In genomic region chr5:173645897-173646574, GRCh38 we compare ENCODE assay signal across 22 cellular contexts. TPM values are rescaled to one million over a fixed set of nuclear protein-coding genes. Genes with fewer than 3 reads are reported as not detected.
A peak's percentile ranks its signal among the peaks of the same experiment; 100 is the strongest.
DNase-seq lines count a peak whose midpoint lies in the region; ATAC-seq and TF ChIP-seq lines count a peak whose summit lies in the region.
"Had no signal": no experiment of that assay in that cellular context is flagged by ENCODE, and none has a peak within 500 bp of the region (broad histone marks: within the 10 kb centered on the region; RNA-seq: fewer than 3 reads in every experiment).

No MANE protein-coding gene starts in this region.

- WGBS in trophoblast cell (ENCODE audit: extremely low coverage, insufficient coverage, insufficient read length), result no CpG with 5 or more reads among the region's 10 CpGs

- H3K4me3 Mint-ChIP-seq in GM23338, result no peak overlapping the region
- H3K4me3 Mint-ChIP-seq: activated CD4-positive, alpha-beta T cell treated with anti-CD3 and anti-CD28 coated beads, Interleukin-2, amount 10 ng/mL, durations not matched to agents 24 days and 14 days; central memory CD8-positive, alpha-beta T cell; T-cell had no signal

- H3K9me2 ChIP-seq in GM23338 (ENCODE audit: insufficient read depth), result peaks cover 8% of the 10 kb centered on the region; the same call in 1 of the 2 replicates

- ATAC-seq in GM23338, result no peak
- ATAC-seq in GM19035 (IDR thresholded peaks at IDR 0.05; ENCODE audit: unreplicated experiment), result no peak
- no peak for ATAC-seq in GM18907 (IDR thresholded peaks at IDR 0.05; ENCODE audit: unreplicated experiment)
- ATAC-seq: gastrocnemius medialis, left ventricle myocardium superior, T-cell had no signal

- peak overlapping the region; percentile 68 for H4K8ac ChIP-seq in trophoblast cell (ENCODE audit: low read depth, low read length)

- H4K12ac ChIP-seq in trophoblast cell (ENCODE audit: low read depth, low read length), result no peak overlapping the region

- peaks cover 44% of the 10 kb centered on the region for H3K4me1 Mint-ChIP-seq in GM23338
- H3K4me1 Mint-ChIP-seq: activated CD4-positive, alpha-beta T cell treated with anti-CD3 and anti-CD28 coated beads, Interleukin-2, amount 10 ng/mL, durations not matched to agents 24 days and 14 days; central memory CD8-positive, alpha-beta T cell; T-cell had no signal

- DNase-seq in GM23338 (ENCODE audit: low spot score) (no peak), astrocyte of the hippocampus (ENCODE audit: low read depth, low spot score) (peak; percentile 9), left kidney (ENCODE audit: low read depth, low spot score) (peak; percentile 65), trophoblast cell (peak in 1 of 2 donors; percentile 29), UCSD-AML1 (lab: John Stamatoyannopoulos, UW; ENCODE audit: unreplicated experiment) (no peak)
- no peak for DNase-seq in stimulated activated CD4-positive, alpha-beta T cell treated with anti-CD3 and anti-CD28 coated beads, Interleukin-15, amount 100 ng/mL, for 24 hours
- DNase-seq: activated CD4-positive, alpha-beta T cell treated with anti-CD3 and anti-CD28 coated beads, Interleukin-2, amount 10 ng/mL, durations not matched to agents 24 days and 14 days; activated CD8-positive, alpha-beta memory T cell treated with anti-CD3 and anti-CD28 coated beads, Interleukin-2, amount 50 U/mL, for 4 hours; activated gamma-delta T cell; effector CD4-positive, alpha-beta T cell; gastrocnemius medialis; GF-D8; left ventricle myocardium superior; NCI-H1694 treated with DMSO at 0.1 percent for 48 hours; NCI-H82; SHP77; T-cell had no signal

- H2BK120ac ChIP-seq in trophoblast cell (ENCODE audit: insufficient read depth, low read length, poor library complexity), result peak overlapping the region; percentile 94

- H3K14ac ChIP-seq in trophoblast cell (ENCODE audit: low read length), result peak overlapping the region; percentile 87

- H2AFZ ChIP-seq in GM23338, result peak overlapping the region; percentile 52; the same call in 1 of the 2 replicates
- H2AFZ ChIP-seq in trophoblast cell (ENCODE audit: insufficient read depth, low read length, poor library complexity), result no peak overlapping the region

- peak overlapping the region; percentile 93 for H2BK12ac ChIP-seq in trophoblast cell (ENCODE audit: low read length)

- H4K91ac ChIP-seq in trophoblast cell (ENCODE audit: low read depth, low read length), result peak overlapping the region; percentile 87

- H2BK5ac ChIP-seq in trophoblast cell (ENCODE audit: low read depth, low read length, poor library complexity), result peak overlapping the region; percentile 83

- H3K4me1 ChIP-seq in GM23338 (ENCODE audit: insufficient read depth) (peaks cover 35% of the 10 kb centered on the region), trophoblast cell (ENCODE audit: control insufficient read depth in 1 of 2, insufficient read depth in 2 of 2, low read length in 2 of 2) (peaks cover 26 to 29% of the 10 kb centered on the region in 2 experiments)
- H3K4me1 ChIP-seq: adrenal gland had no signal

- H3K9me3 ChIP-seq in trophoblast cell (ENCODE audit: insufficient read depth, low read depth, low read length), result peaks cover 3% of the 10 kb centered on the region
- H3K9me3 ChIP-seq: adrenal gland, gastrocnemius medialis had no signal

- H4K20me1 ChIP-seq in GM23338 (replicated peaks; ENCODE audit: insufficient read depth), result no peaks in the 10 kb centered on the region

- H3K4ac ChIP-seq in trophoblast cell (ENCODE audit: low read depth, low read length), result peak overlapping the region; percentile 35

- no peaks in the 10 kb centered on the region; the same call in 2 of the 3 replicates for H3K9me3 Mint-ChIP-seq in GM23338
- H3K9me3 Mint-ChIP-seq: activated CD4-positive, alpha-beta T cell treated with anti-CD3 and anti-CD28 coated beads, Interleukin-2, amount 10 ng/mL, durations not matched to agents 24 days and 14 days; central memory CD8-positive, alpha-beta T cell; T-cell had no signal

- no peak for TF ChIP-seq CTCF in GM23338 (conservative IDR thresholded peaks at IDR 0.05; ENCODE audit: low read depth in 2 of 2)

- no peak overlapping the region for H3K27ac ChIP-seq in GM23338 (ENCODE audit: low read depth)
- peak overlapping the region; percentile 65 for H3K27ac ChIP-seq in trophoblast cell (ENCODE audit: low read depth, low read length)
- H3K27ac ChIP-seq: adrenal gland, gastrocnemius medialis, KMS-11 had no signal

- H3K27ac Mint-ChIP-seq in GM23338, result peak overlapping the region; percentile 34; the same call in 1 of the 2 replicates
- H3K27ac Mint-ChIP-seq: activated CD4-positive, alpha-beta T cell treated with anti-CD3 and anti-CD28 coated beads, Interleukin-2, amount 10 ng/mL, durations not matched to agents 24 days and 14 days; T-cell had no signal

- no peaks in the 10 kb centered on the region for H3F3A ChIP-seq in GM23338 (replicated peaks; ENCODE audit: low read depth)

- no peak overlapping the region for H3K9ac ChIP-seq in trophoblast cell (ENCODE audit: low read length)
- H3K9ac ChIP-seq: KMS-11 had no signal

- H3K4me2 ChIP-seq in GM23338, result no peak overlapping the region
- peak overlapping the region; percentile 34 for H3K4me2 ChIP-seq in trophoblast cell (ENCODE audit: low read length)
- H3K4me2 ChIP-seq: KMS-11 had no signal

- peaks cover 12% of the 10 kb centered on the region for H3K27me3 Mint-ChIP-seq in GM23338 (ENCODE audit: insufficient read depth, low read depth, poor library complexity)

- no peaks in the 10 kb centered on the region for H3K36me3 Mint-ChIP-seq in GM23338 (ENCODE audit: low read depth)
- H3K36me3 Mint-ChIP-seq: T-cell had no signal

- H3K18ac ChIP-seq in trophoblast cell (ENCODE audit: low read length), result peak overlapping the region; percentile 34

- H3K4me3 ChIP-seq in GM23338, result no peak overlapping the region
- H3K4me3 ChIP-seq in trophoblast cell (ENCODE audit: low read depth, low read length), result no peak overlapping the region
- H3K4me3 ChIP-seq: adrenal gland, gastrocnemius medialis had no signal

- H3K23ac ChIP-seq in trophoblast cell (ENCODE audit: low read length), result no peak overlapping the region

- no peaks in the 10 kb centered on the region for H3K27me3 ChIP-seq in GM23338 (ENCODE audit: insufficient read depth)
- H3K27me3 ChIP-seq in trophoblast cell (ENCODE audit: insufficient read depth, low read length), result no peaks in the 10 kb centered on the region
- H3K27me3 ChIP-seq: adrenal gland, gastrocnemius medialis had no signal

- H3K79me2 ChIP-seq in GM23338 (replicated peaks; ENCODE audit: insufficient read depth) (no peaks in the 10 kb centered on the region), trophoblast cell (ENCODE audit: control insufficient read depth, insufficient read depth, low read length, poor library complexity) (no peaks in the 10 kb centered on the region)

- H2AK5ac ChIP-seq in trophoblast cell (ENCODE audit: low read length), result peak overlapping the region; percentile 25

- H3K79me1 ChIP-seq in trophoblast cell (ENCODE audit: low read length), result peaks cover 25% of the 10 kb centered on the region

- H3K36me3 ChIP-seq in GM23338 (ENCODE audit: insufficient read depth), result no peaks in the 10 kb centered on the region
- no peaks in the 10 kb centered on the region for H3K36me3 ChIP-seq in trophoblast cell (ENCODE audit: control insufficient read depth in 1 of 2, insufficient read depth in 2 of 2, low read length in 2 of 2)
- H3K36me3 ChIP-seq: adrenal gland, gastrocnemius medialis had no signal

TF ChIP-seq in GM23338, 12 proteins besides CTCF, POLR2A, EP300 and RAD21 (continues in another document):
- TF ChIP-seq ETS1 (IDR thresholded peaks at IDR 0.05), result no peak

RNA-seq across cellular contexts. Expression of gene BOD1, which starts 29.6 kb away (rescaled TPM):
- 135 and 141 TPM in 2 replicates for total RNA-seq in GM23338 (2014; rRNA removed; shearing (Covaris generic))
- polyA plus RNA-seq in GM23338 (2016; fragmentation: Nextera tagmentation; extraction: Ambion mirVana), result 92.7 and 94.7 TPM in 2 replicates
- 58.2 and 60.5 TPM in 2 replicates for polyA plus RNA-seq in trophoblast cell (2013)

Comparison
In these comparisons a context has a peak if more than half of its experiments do, and no peak if none do; other contexts are left out.
1. DNase-seq: peak in astrocyte of the hippocampus (single experiment) and left kidney (single experiment); none in GM23338 (single experiment), UCSD-AML1 (single experiment) and stimulated activated CD4-positive, alpha-beta T cell treated with anti-CD3 and anti-CD28 coated beads, Interleukin-15, amount 100 ng/mL, for 24 hours (single experiment).